ENCODE assay signal across 8 cellular contexts in the genomic region with DNA sequence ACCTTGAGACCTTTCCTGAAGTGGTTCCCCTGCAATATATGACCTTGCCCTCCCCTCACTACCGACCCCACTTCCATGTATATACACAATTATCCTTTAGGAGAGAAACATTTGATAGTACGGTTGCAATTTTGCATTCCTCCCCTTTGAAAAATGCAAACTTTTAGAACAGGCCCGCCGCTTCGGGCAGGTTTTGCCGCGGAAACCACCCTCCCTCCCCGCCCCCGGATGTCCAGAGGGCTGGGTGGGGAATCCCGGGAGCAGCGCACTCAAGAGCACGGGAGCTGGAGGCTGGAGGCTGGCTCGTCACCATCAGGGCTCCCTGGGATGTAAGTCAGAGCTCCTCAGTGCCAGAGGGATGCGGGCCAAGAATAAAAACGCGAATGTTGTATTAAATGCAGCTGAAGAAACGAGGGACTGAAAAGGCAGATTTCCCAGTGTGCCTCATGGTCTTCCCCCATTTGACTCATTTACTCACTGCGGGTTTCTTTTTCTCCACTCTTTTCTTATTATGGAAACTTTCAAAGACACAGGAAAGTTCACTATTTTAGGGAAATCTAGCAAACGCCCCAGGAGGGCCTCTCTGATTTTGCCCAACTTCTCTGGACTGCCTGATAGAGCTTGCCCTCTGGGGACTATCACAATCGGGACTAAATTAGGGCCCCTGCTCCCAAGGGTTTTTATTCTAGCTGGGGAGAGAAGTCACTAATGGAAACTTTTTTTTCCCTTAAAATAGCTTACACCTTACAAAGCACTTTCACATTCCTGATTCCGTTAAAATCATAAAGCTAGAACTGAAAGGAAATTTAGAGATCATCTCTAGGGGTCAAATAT. TPM values are rescaled to one million over a fixed set of nuclear protein-coding genes. Genes with fewer than 3 reads are reported as not detected.
A peak's percentile ranks its signal among the peaks of the same experiment; 100 is the strongest.
DNase-seq lines count a peak whose midpoint lies in the region.

No MANE protein-coding gene starts in this region.

- peak overlapping the region; percentile 37 for H3K4me3 ChIP-seq in skeletal muscle satellite cell (ENCODE audit: low read length)

- H3K4me1 ChIP-seq in skeletal muscle satellite cell (ENCODE audit: control insufficient read depth, insufficient read depth, low read length), result peaks cover 38% of the 10 kb centered on the region

- H3K4me2 ChIP-seq in skeletal muscle satellite cell (ENCODE audit: low read length), result peak overlapping the region; percentile 67

- no peaks in the 10 kb centered on the region for H3K9me3 ChIP-seq in skeletal muscle satellite cell (replicated peaks; ENCODE audit: low read length)

- H3K27me3 ChIP-seq in skeletal muscle satellite cell (ENCODE audit: control insufficient read depth, insufficient read depth, low read length), result peaks cover 10% of the 10 kb centered on the region

- DNase-seq in Daoy (ENCODE audit: low read depth), result peak; percentile 87
- DNase-seq in NCI-H510A treated with DMSO at 0.1 percent for 48 hours (lab: John Stamatoyannopoulos, UW), result peak; percentile 53
- DNase-seq in brain pericyte (ENCODE audit: low read depth, low spot score), result peak; percentile 82
- DNase-seq in iPS-NIHi11 (ENCODE audit: low spot score), result peak; percentile 52
- DNase-seq in D341Med (ENCODE audit: low spot score), result no peak
- DNase-seq in DMS79 (lab: John Stamatoyannopoulos, UW), result no peak
- DNase-seq in SHP77 (lab: John Stamatoyannopoulos, UW), result no peak

- no peaks in the 10 kb centered on the region for H3K36me3 ChIP-seq in skeletal muscle satellite cell (ENCODE audit: insufficient read depth, low read length)

- H3K9ac ChIP-seq in skeletal muscle satellite cell (ENCODE audit: low read depth, low read length), result peak overlapping the region; percentile 47

RNA-seq across cellular contexts. Expression of a gene that starts 2.9 kb away (rescaled TPM):
- 28.1 and 35.7 TPM in 2 replicates for total RNA-seq in Daoy (2014; rRNA removed; shearing (Covaris generic))
- total RNA-seq in skeletal muscle satellite cell (2012; rRNA removed), result 32.1 and 37.0 TPM in 2 replicates

Comparison
In these comparisons a context has a peak if more than half of its experiments do, and no peak if none do; other contexts are left out.
1. DNase-seq: peak in Daoy (single experiment), NCI-H510A treated with DMSO at 0.1 percent for 48 hours (single experiment), brain pericyte (single experiment) and iPS-NIHi11 (single experiment); none in D341Med (single experiment), DMS79 (single experiment) and SHP77 (0 of 2).